Comparison of ENCODE assay signal across 27 cellular contexts in the genomic region with DNA sequence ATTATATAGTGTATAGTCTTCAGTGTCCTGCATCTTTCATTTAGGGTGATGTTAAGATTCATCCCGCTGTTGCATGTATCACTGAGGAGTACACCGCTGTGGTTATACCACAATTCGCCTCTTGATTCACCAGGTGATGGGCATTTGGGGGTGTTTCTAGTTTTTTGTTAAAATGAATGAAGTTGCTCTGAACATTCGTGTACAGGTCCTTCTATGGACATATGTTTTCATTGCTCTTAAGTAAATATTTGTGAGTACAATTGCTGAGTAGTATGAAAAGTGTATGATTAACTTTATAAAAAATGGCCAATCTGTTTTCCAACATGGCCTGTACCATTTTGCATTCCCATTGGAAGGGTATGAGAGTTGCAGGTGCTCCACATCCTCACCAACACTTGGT.
"Had no signal": no experiment of that assay in that cellular context is flagged by ENCODE, and none has a peak within 500 bp of the region (broad histone marks: within the 10 kb centered on the region; RNA-seq: fewer than 3 reads in every experiment).

No MANE protein-coding gene starts in this region.

- ATAC-seq: left colon; left lung; lower lobe of right lung; mucosa of descending colon; naive thymus-derived CD4-positive, alpha-beta T cell; natural killer cell treated with Interleukin-12 subunit alpha and Interleukin-12 subunit beta and Interleukin-15 and Interleukin-18, amount 100 ng/mL, for 72 hours; right cardiac atrium; sciatic nerve; stimulated activated naive B cell treated with anti-CD40 and anti-IgM and Interleukin-4, amounts not matched to agents 10 μg/mL and 1 μg/mL and 100 μg/mL, for 72 hours; stimulated activated naive CD8-positive, alpha-beta T cell treated with anti-CD3 and anti-CD28 coated beads, Interleukin-15, Interleukin-2, amounts not matched to agents 100 U/mL and 50 U/mL, for 24 hours had no signal

- H3K36me3 ChIP-seq: left lung, lower lobe of right lung, ovary, prostate gland, thyroid gland, transverse colon, upper lobe of left lung, vagina had no signal

- H3K9me3 ChIP-seq: left lung, lower lobe of right lung, mucosa of descending colon, ovary, prostate gland, stomach, testis, thyroid gland, transverse colon, upper lobe of left lung, vagina had no signal

- H3K4me3 ChIP-seq: left lung, lower lobe of right lung, mucosa of descending colon, ovary, prostate gland, skin epidermis, stomach, testis, thyroid gland, transverse colon, upper lobe of left lung, vagina had no signal

- H3K4me1 ChIP-seq: lower lobe of right lung, upper lobe of left lung had no signal

- H3K27ac ChIP-seq: left lung, lower lobe of right lung, ovary, prostate gland, testis, thyroid gland, upper lobe of left lung, vagina had no signal

- DNase-seq: hippocampal formation; kidney; left colon; left lung; lower lobe of right lung; midbrain; mucosa of descending colon; naive thymus-derived CD4-positive, alpha-beta T cell; ovary; retina; right cardiac atrium; stimulated activated CD4-positive, alpha-beta T cell treated with anti-CD3 and anti-CD28 coated beads, Interleukin-12 subunit alpha, Interleukin-12 subunit beta, amount 100 ng/mL, for 4 hours; stimulated activated CD4-positive, alpha-beta T cell treated with anti-CD3 and anti-CD28 coated beads, Interleukin-15, amount 100 ng/mL, for 24 hours; stimulated activated CD4-positive, alpha-beta T cell treated with anti-CD3 and anti-CD28 coated beads, Interleukin-2, amount 100 ng/mL, for 24 hours; stimulated activated CD4-positive, alpha-beta T cell treated with anti-CD3 and anti-CD28 coated beads, Interleukin-4, amount 100 ng/mL, for 1 hour; stimulated activated naive B cell treated with anti-CD40 and anti-IgM and Interleukin-4, amounts not matched to agents 10 μg/mL and 1 μg/mL and 100 μg/mL, for 72 hours; stimulated activated naive CD8-positive, alpha-beta T cell treated with anti-CD3 and anti-CD28 coated beads, Interleukin-15, Interleukin-2, amounts not matched to agents 100 U/mL and 50 U/mL, for 24 hours; stomach; testis; thyroid gland; transverse colon; upper lobe of left lung had no signal

- H3K27me3 ChIP-seq: left lung, ovary, stomach, testis, thyroid gland, transverse colon, upper lobe of left lung, vagina had no signal
